In genomic region chr2:171878481-171878993, GRCh38 we compare ENCODE assay signal across 8 cellular contexts. TPM values are rescaled to one million over a fixed set of nuclear protein-coding genes. Genes with fewer than 3 reads are reported as not detected.
DNase-seq lines count a peak whose midpoint lies in the region; ATAC-seq lines count a peak whose summit lies in the region.

No MANE protein-coding gene starts in this region.

- H3K36me3 Mint-ChIP-seq in CD4-positive, CD25-positive, alpha-beta regulatory T cell = peaks cover 17% of the 10 kb centered on the region

- H3K27ac Mint-ChIP-seq in CD4-positive, CD25-positive, alpha-beta regulatory T cell = peak overlapping the region in 2 of 3 donors; percentile 1 to 8

- H3K4me1 Mint-ChIP-seq in CD4-positive, CD25-positive, alpha-beta regulatory T cell = peaks cover 0 to 58% (median 34%) of the 10 kb centered on the region in 4 donors

- no peak overlapping the region for H3K27ac ChIP-seq in CD4-positive, CD25-positive, alpha-beta regulatory T cell (ENCODE audit: insufficient read depth, low read length, poor library complexity, severe bottlenecking)
- peak overlapping the region; percentile 16 for H3K27ac ChIP-seq in muscle layer of duodenum (ENCODE audit: low read length)

- no peaks in the 10 kb centered on the region for H3K9me3 Mint-ChIP-seq in CD4-positive, CD25-positive, alpha-beta regulatory T cell

- no peak overlapping the region for H3K4me3 Mint-ChIP-seq in CD4-positive, CD25-positive, alpha-beta regulatory T cell

- peaks cover 9% of the 10 kb centered on the region for H3K4me1 ChIP-seq in CD4-positive, CD25-positive, alpha-beta regulatory T cell (ENCODE audit: control insufficient read depth, insufficient read depth, low read length, poor library complexity, severe bottlenecking)
- peaks cover 0 to 8% of the 10 kb centered on the region in 2 donors for H3K4me1 ChIP-seq in muscle layer of duodenum (ENCODE audit: control insufficient read depth in 1 of 2, insufficient read depth in 2 of 2, low read length in 2 of 2)

- peak in 1 of 3 donors; percentile 10 for DNase-seq in CD4-positive, CD25-positive, alpha-beta regulatory T cell
- peak; percentile 79 for DNase-seq in LHCN-M2 (ENCODE audit: low read depth)
- peak; percentile 45 for DNase-seq in brain pericyte (ENCODE audit: low read depth, low spot score)
- DNase-seq in activated CD4-positive, alpha-beta T cell treated with anti-CD3 and anti-CD28 coated beads, Interleukin-2, amount 50 U/mL, for 4 hours = no peak
- no peak for DNase-seq in LoVo (ENCODE audit: low spot score)

- H3K27me3 Mint-ChIP-seq in CD4-positive, CD25-positive, alpha-beta regulatory T cell = no peaks in the 10 kb centered on the region

- no peaks in the 10 kb centered on the region for H3K9me3 ChIP-seq in CD4-positive, CD25-positive, alpha-beta regulatory T cell (ENCODE audit: control insufficient read depth in 2 of 2, low read length in 2 of 2)
- H3K9me3 ChIP-seq in muscle layer of duodenum (ENCODE audit: control insufficient read depth in 1 of 2, low read length in 2 of 2) = no peaks in the 10 kb centered on the region

- H3K27me3 ChIP-seq in CD4-positive, CD25-positive, alpha-beta regulatory T cell (ENCODE audit: control insufficient read depth, insufficient read depth, low read length) = no peaks in the 10 kb centered on the region
- H3K27me3 ChIP-seq in muscle layer of duodenum (ENCODE audit: low read depth, low read length) = no peaks in the 10 kb centered on the region

- peaks cover 7% of the 10 kb centered on the region for H3K36me3 ChIP-seq in CD4-positive, CD25-positive, alpha-beta regulatory T cell (ENCODE audit: control insufficient read depth, insufficient read depth, low read length)
- H3K36me3 ChIP-seq in muscle layer of duodenum (ENCODE audit: control insufficient read depth in 1 of 2, insufficient read depth in 2 of 2, low read length in 2 of 2) = peaks cover 3 to 9% of the 10 kb centered on the region in 2 donors

- ATAC-seq in CD4-positive, CD25-positive, alpha-beta regulatory T cell (ENCODE audit: low read depth in 2 of 2) = no peak
- ATAC-seq in HG02763 (IDR thresholded peaks at IDR 0.05; ENCODE audit: unreplicated experiment) = no peak
- ATAC-seq in GM18867 (IDR thresholded peaks at IDR 0.05; ENCODE audit: unreplicated experiment) = no peak

- H3K4me3 ChIP-seq in CD4-positive, CD25-positive, alpha-beta regulatory T cell (ENCODE audit: low read depth, low read length) = no peak overlapping the region
- no peak overlapping the region for H3K4me3 ChIP-seq in muscle layer of duodenum (ENCODE audit: low read depth in 1 of 2, low read length in 2 of 2)

RNA-seq across cellular contexts. Expression of gene SLC25A12, which starts 15.5 kb away (rescaled TPM):
- 19.9 TPM for total RNA-seq in CD4-positive, CD25-positive, alpha-beta regulatory T cell
- polyA plus RNA-seq in CD4-positive, CD25-positive, alpha-beta regulatory T cell = 10 to 100 TPM; 11.3 to 14.0 (median 12.4) TPM
- 15.4 and 20.0 TPM in 2 replicates for total RNA-seq in LHCN-M2 (2014; rRNA removed)
- 6.8 TPM for polyA plus RNA-seq in LHCN-M2 (2012)

RNA-seq across cellular contexts. Expression of gene HAT1, which starts 43.7 kb away (rescaled TPM):
- total RNA-seq in CD4-positive, CD25-positive, alpha-beta regulatory T cell = 28.7 TPM
- polyA plus RNA-seq in CD4-positive, CD25-positive, alpha-beta regulatory T cell = 10 to 100 TPM; 73.2 to 83.0 (median 80.4) TPM
- total RNA-seq in LHCN-M2 (2014; rRNA removed) = 76.8 and 87.5 TPM in 2 replicates
- polyA plus RNA-seq in LHCN-M2 (2012) = 38.6 TPM

Comparison
In these comparisons a context has a peak if more than half of its experiments do, and no peak if none do; other contexts are left out.
1. DNase-seq: peak in LHCN-M2 (single experiment) and brain pericyte (single experiment); none in activated CD4-positive, alpha-beta T cell treated with anti-CD3 and anti-CD28 coated beads, Interleukin-2, amount 50 U/mL, for 4 hours (0 of 2) and LoVo (single experiment).